In the genomic region with DNA sequence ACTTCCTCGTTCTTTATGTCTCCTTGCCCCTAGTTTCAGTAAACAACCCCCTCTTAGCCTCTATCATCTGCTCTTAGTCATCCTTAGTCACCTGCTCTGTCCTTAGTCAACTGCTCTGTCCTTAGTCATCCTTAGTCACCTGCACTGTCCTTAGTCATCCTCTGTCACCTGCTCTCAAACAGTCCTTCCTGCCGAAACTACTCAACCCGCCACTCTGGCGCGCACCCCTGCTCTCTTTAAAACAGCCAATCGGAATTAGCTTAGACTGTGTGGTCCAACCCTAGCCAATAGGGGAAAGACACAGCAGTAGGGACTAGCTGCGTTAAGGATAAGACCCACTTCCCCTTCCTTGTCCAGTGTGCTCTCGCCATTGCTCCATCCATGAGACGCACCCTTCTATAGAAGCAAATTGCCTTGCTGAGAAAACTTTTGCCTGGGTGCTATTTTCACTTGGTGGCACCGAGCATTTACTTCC, we compare ENCODE assay signal across 1 cellular context.
A peak's percentile ranks its signal among the peaks of the same experiment; 100 is the strongest.
TF ChIP-seq lines count a peak whose summit lies in the region.

No MANE protein-coding gene starts in this region.

TF ChIP-seq in K562, 482 proteins besides CTCF, POLR2A, EP300 and RAD21 (continued from another document and continues in another):
- TF ChIP-seq FOSL1 (tag; conservative IDR thresholded peaks at IDR 0.05) (peak; percentile 99), CTBP1 (IDR thresholded peaks at IDR 0.05; ENCODE audit: borderline replicate concordance) (peak; percentile 45; the same call in 1 of the 2 replicates), ZNF584 (CRISPR knock-in tag; IDR thresholded peaks at IDR 0.05; ENCODE audit: low read depth) (no peak), POLR2AphosphoS5 (IDR thresholded peaks at IDR 0.05; ENCODE audit: control insufficient read depth, insufficient read depth, low read depth, low read length) (no peak), RBFOX2 (IDR thresholded peaks at IDR 0.05; ENCODE audit: low read depth, low read length) (no peak), SAFB (IDR thresholded peaks at IDR 0.05; ENCODE audit: borderline replicate concordance, low read depth, low read length) (no peak), NFE2 (IDR thresholded peaks at IDR 0.05; ENCODE audit: low read depth) (peak; percentile 50; the same call in 1 of the 2 replicates), MAZ (CRISPR knock-in tag; conservative IDR thresholded peaks at IDR 0.05 in 1 of 2, IDR thresholded peaks at IDR 0.05 in 1 of 2) (no peak), IRF2 (CRISPR knock-in tag; IDR thresholded peaks at IDR 0.05) (no peak), ZBTB12 (CRISPR knock-in tag; IDR thresholded peaks at IDR 0.05) (no peak), TEAD4 (IDR thresholded peaks at IDR 0.05; ENCODE audit: low read length) (no peak), TEAD4 (CRISPR knock-in tag; IDR thresholded peaks at IDR 0.05; ENCODE audit: borderline replicate concordance) (no peak), CHD1 (IDR thresholded peaks at IDR 0.05; ENCODE audit: low read length) (no peak), ZNF263 (CRISPR knock-in tag; IDR thresholded peaks at IDR 0.05; ENCODE audit: borderline replicate concordance) (no peak), ZNF589 (CRISPR knock-in tag; IDR thresholded peaks at IDR 0.05; ENCODE audit: low read depth) (no peak), ATF3 (IDR thresholded peaks at IDR 0.05) (peak; percentile 95), ATF3 (CRISPR knock-in tag; conservative IDR thresholded peaks at IDR 0.05) (0 out of 2 replicates have a peak, but pooled peaks have one; percentile 17), COPS2 (conservative IDR thresholded peaks at IDR 0.05) (no peak), ZC3H8 (IDR thresholded peaks at IDR 0.05) (no peak), ZNF280A (IDR thresholded peaks at IDR 0.05; ENCODE audit: low read depth, partially characterized antibody) (peak; percentile 93), STAT5A (IDR thresholded peaks at IDR 0.05; ENCODE audit: borderline replicate concordance, low read length) (no peak), ZC3H11A (IDR thresholded peaks at IDR 0.05; ENCODE audit: low read depth, low read length) (no peak), MNT (conservative IDR thresholded peaks at IDR 0.05) (no peak), ZNF561 (CRISPR knock-in tag; conservative IDR thresholded peaks at IDR 0.05) (0 out of 2 replicates have a peak, but pooled peaks have one; percentile 72), EP400 (IDR thresholded peaks at IDR 0.05) (peak; percentile 23; the same call in 1 of the 2 replicates), SOX6 (IDR thresholded peaks at IDR 0.05) (0 out of 2 replicates have a peak, but pooled peaks have one; percentile 26), C11orf30 (IDR thresholded peaks at IDR 0.05; ENCODE audit: low read depth) (peak; percentile 87), JUNB (CRISPR knock-in tag; conservative IDR thresholded peaks at IDR 0.05) (no peak), POLR2AphosphoS2 (IDR thresholded peaks at IDR 0.05; ENCODE audit: low read length) (no peak)
- TF ChIP-seq, protein P1, sequence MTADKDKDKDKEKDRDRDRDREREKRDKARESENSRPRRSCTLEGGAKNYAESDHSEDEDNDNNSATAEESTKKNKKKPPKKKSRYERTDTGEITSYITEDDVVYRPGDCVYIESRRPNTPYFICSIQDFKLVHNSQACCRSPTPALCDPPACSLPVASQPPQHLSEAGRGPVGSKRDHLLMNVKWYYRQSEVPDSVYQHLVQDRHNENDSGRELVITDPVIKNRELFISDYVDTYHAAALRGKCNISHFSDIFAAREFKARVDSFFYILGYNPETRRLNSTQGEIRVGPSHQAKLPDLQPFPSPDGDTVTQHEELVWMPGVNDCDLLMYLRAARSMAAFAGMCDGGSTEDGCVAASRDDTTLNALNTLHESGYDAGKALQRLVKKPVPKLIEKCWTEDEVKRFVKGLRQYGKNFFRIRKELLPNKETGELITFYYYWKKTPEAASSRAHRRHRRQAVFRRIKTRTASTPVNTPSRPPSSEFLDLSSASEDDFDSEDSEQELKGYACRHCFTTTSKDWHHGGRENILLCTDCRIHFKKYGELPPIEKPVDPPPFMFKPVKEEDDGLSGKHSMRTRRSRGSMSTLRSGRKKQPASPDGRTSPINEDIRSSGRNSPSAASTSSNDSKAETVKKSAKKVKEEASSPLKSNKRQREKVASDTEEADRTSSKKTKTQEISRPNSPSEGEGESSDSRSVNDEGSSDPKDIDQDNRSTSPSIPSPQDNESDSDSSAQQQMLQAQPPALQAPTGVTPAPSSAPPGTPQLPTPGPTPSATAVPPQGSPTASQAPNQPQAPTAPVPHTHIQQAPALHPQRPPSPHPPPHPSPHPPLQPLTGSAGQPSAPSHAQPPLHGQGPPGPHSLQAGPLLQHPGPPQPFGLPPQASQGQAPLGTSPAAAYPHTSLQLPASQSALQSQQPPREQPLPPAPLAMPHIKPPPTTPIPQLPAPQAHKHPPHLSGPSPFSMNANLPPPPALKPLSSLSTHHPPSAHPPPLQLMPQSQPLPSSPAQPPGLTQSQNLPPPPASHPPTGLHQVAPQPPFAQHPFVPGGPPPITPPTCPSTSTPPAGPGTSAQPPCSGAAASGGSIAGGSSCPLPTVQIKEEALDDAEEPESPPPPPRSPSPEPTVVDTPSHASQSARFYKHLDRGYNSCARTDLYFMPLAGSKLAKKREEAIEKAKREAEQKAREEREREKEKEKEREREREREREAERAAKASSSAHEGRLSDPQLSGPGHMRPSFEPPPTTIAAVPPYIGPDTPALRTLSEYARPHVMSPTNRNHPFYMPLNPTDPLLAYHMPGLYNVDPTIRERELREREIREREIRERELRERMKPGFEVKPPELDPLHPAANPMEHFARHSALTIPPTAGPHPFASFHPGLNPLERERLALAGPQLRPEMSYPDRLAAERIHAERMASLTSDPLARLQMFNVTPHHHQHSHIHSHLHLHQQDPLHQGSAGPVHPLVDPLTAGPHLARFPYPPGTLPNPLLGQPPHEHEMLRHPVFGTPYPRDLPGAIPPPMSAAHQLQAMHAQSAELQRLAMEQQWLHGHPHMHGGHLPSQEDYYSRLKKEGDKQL (CRISPR knock-in tag; IDR thresholded peaks at IDR 0.05; ENCODE audit: borderline replicate concordance), result no peak
- TF ChIP-seq, protein P2, sequence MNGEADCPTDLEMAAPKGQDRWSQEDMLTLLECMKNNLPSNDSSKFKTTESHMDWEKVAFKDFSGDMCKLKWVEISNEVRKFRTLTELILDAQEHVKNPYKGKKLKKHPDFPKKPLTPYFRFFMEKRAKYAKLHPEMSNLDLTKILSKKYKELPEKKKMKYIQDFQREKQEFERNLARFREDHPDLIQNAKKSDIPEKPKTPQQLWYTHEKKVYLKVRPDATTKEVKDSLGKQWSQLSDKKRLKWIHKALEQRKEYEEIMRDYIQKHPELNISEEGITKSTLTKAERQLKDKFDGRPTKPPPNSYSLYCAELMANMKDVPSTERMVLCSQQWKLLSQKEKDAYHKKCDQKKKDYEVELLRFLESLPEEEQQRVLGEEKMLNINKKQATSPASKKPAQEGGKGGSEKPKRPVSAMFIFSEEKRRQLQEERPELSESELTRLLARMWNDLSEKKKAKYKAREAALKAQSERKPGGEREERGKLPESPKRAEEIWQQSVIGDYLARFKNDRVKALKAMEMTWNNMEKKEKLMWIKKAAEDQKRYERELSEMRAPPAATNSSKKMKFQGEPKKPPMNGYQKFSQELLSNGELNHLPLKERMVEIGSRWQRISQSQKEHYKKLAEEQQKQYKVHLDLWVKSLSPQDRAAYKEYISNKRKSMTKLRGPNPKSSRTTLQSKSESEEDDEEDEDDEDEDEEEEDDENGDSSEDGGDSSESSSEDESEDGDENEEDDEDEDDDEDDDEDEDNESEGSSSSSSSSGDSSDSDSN (IDR thresholded peaks at IDR 0.05; ENCODE audit: borderline replicate concordance in 1 of 2, low read depth in 2 of 2, low read length in 2 of 2), result no peak
- TF ChIP-seq, protein P3, sequence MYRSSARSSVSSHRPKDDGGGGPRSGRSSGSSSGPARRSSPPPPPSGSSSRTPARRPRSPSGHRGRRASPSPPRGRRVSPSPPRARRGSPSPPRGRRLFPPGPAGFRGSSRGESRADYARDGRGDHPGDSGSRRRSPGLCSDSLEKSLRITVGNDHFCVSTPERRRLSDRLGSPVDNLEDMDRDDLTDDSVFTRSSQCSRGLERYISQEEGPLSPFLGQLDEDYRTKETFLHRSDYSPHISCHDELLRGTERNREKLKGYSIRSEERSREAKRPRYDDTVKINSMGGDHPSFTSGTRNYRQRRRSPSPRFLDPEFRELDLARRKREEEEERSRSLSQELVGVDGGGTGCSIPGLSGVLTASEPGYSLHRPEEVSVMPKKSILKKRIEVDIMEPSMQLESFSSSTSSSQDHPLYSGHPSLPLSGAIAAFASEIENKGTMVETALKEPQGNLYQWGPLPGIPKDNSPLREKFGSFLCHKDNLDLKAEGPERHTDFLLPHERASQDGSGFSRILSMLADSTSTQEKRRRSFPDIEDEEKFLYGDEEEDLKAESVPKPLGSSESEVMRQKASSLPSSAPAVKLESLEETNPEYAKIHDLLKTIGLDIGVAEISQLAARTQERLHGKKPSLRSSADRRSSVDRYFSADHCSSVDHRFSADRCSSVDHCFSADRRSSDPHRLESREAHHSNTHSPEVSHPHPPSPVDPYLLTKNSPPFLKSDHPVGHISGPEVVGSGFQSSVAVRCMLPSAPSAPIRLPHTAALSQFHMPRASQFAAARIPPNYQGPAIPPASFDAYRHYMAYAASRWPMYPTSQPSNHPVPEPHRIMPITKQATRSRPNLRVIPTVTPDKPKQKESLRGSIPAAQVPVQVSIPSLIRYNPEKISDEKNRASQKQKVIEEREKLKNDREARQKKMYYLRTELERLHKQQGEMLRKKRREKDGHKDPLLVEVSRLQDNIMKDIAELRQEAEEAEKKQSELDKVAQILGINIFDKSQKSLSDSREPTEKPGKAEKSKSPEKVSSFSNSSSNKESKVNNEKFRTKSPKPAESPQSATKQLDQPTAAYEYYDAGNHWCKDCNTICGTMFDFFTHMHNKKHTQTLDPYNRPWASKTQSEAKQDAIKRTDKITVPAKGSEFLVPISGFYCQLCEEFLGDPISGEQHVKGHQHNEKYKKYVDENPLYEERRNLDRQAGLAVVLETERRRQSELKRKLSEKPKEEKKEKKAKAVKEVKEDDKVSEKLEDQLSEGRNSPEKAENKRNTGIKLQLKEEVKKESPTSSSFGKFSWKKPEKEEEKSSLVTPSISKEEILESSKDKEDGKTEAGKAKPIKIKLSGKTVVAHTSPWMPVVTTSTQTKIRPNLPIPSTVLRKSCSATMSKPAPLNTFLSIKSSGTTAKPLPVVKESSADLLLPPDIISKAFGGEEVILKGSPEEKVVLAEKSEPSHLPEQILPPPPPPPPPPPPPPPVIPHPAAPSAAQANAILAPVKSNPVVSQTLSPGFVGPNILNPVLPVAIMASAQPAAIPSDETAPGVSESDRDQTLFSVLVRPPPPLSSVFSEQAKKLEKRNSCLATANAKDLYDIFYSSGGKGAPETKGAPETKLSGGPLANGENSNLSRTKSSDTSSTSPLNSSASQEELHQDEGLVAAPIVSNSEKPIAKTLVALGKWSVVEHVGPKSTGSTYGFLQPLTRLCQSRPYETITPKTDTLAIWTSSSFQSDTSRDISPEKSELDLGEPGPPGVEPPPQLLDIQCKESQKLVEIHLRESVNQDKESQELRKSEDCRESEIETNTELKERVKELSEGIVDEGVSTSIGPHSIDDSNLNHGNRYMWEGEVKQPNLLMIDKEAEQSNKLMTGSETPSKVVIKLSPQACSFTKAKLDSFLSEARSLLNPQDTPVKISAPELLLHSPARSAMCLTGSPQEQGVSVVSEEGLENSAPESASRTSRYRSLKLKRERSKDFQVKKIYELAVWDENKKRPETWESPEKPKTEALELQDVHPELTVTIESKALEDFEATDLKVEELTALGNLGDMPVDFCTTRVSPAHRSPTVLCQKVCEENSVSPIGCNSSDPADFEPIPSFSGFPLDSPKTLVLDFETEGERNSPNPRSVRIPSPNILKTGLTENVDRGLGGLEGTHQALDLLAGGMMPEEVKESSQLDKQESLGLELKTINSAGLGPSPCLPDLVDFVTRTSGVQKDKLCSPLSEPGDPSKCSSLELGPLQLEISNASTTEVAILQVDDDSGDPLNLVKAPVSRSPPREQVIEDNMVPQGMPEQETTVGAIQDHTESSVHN (IDR thresholded peaks at IDR 0.05; ENCODE audit: borderline replicate concordance in 1 of 2, low read depth in 1 of 2), result peak in 1 of 2 experiments; percentile 87; a peak in 2 of 4 replicates
